In genomic region chr17:1554751-1555617, GRCh38 we compare ENCODE assay signal across 20 cellular contexts. TPM values are rescaled to one million over a fixed set of nuclear protein-coding genes. Genes with fewer than 3 reads are reported as not detected.
DNase-seq lines count a peak whose midpoint lies in the region; ATAC-seq and TF ChIP-seq lines count a peak whose summit lies in the region.
"Had no signal": no experiment of that assay in that cellular context is flagged by ENCODE, and none has a peak within 500 bp of the region (broad histone marks: within the 10 kb centered on the region; RNA-seq: fewer than 3 reads in every experiment).

No MANE protein-coding gene starts in this region.

- intact Hi-C loops in upper lobe of right lung (cut with DNase I) = no loop called here

- H3K27me3 Mint-ChIP-seq in neural progenitor cell (ENCODE audit: insufficient read depth, low read depth) = peaks cover 8% of the 10 kb centered on the region
- H3K27me3 Mint-ChIP-seq: activated T-helper 17 cell treated with anti-CD3 and anti-CD28 coated beads, Interleukin-2, amount 50 U/mL, for 72 hours; CD4-positive, alpha-beta T cell had no signal

- H2AFZ ChIP-seq in neural progenitor cell (replicated peaks) = no peak overlapping the region

- H3K4me3 ChIP-seq in neural progenitor cell = no peak overlapping the region
- no peak overlapping the region for H3K4me3 ChIP-seq in upper lobe of right lung
- H3K4me3 ChIP-seq: HAP-1, SJCRH30, uterus had no signal

- ATAC-seq in upper lobe of right lung = no peak
- no peak for ATAC-seq in HG03025 (IDR thresholded peaks at IDR 0.05; ENCODE audit: low FRiP score, unreplicated experiment)
- ATAC-seq: activated T-helper 17 cell treated with anti-CD3 and anti-CD28 coated beads, Interleukin-2, amount 50 U/mL, for 72 hours had no signal

- H3K36me3 ChIP-seq in neural progenitor cell (no peaks in the 10 kb centered on the region), upper lobe of right lung (peaks cover 39% of the 10 kb centered on the region)
- H3K36me3 ChIP-seq: SJCRH30, uterus had no signal

- peak overlapping the region; percentile 46 for H3K4me3 Mint-ChIP-seq in neural progenitor cell
- H3K4me3 Mint-ChIP-seq: activated T-helper 17 cell treated with anti-CD3 and anti-CD28 coated beads, Interleukin-2, amount 50 U/mL, for 72 hours; CD4-positive, alpha-beta T cell had no signal

- H3K27ac ChIP-seq in cingulate gyrus (ENCODE audit: low read depth, low read length) (peak overlapping the region; percentile 6), neural progenitor cell (no peak overlapping the region), upper lobe of right lung (peak overlapping the region; percentile 11)
- H3K27ac ChIP-seq: KMS-11, SJCRH30 had no signal

- H3K27ac Mint-ChIP-seq in neural progenitor cell = no peak overlapping the region
- H3K27ac Mint-ChIP-seq: CD4-positive, alpha-beta T cell had no signal

- H3K4me1 ChIP-seq in neural progenitor cell = peaks cover 18% of the 10 kb centered on the region
- peaks cover 49% of the 10 kb centered on the region for H3K4me1 ChIP-seq in upper lobe of right lung
- H3K4me1 ChIP-seq: HAP-1, SJCRH30 had no signal

- no peaks in the 10 kb centered on the region for H3K9me3 ChIP-seq in neural progenitor cell (ENCODE audit: low read depth)
- no peaks in the 10 kb centered on the region for H3K9me3 ChIP-seq in upper lobe of right lung
- H3K9me3 ChIP-seq: HAP-1, SJCRH30, uterus had no signal

- H3K27me3 ChIP-seq in neural progenitor cell (no peaks in the 10 kb centered on the region), upper lobe of right lung (no peaks in the 10 kb centered on the region)
- H3K27me3 ChIP-seq: SJCRH30, uterus had no signal

- peaks cover 21% of the 10 kb centered on the region for H3K36me3 Mint-ChIP-seq in neural progenitor cell

- no peak overlapping the region for H3K4me2 ChIP-seq in neural progenitor cell
- H3K4me2 ChIP-seq: KMS-11 had no signal

- peaks cover 74% of the 10 kb centered on the region for H4K20me1 ChIP-seq in neural progenitor cell (ENCODE audit: low read depth)

- peaks cover 38% of the 10 kb centered on the region for H3K4me1 Mint-ChIP-seq in neural progenitor cell

- no peaks in the 10 kb centered on the region for H3K9me3 Mint-ChIP-seq in neural progenitor cell
- H3K9me3 Mint-ChIP-seq: activated T-helper 17 cell treated with anti-CD3 and anti-CD28 coated beads, Interleukin-2, amount 50 U/mL, for 72 hours; CD4-positive, alpha-beta T cell; nephron had no signal

- peaks cover 38% of the 10 kb centered on the region for H3K79me2 ChIP-seq in neural progenitor cell (ENCODE audit: low read depth)

- TF ChIP-seq CTCF in neural progenitor cell (IDR thresholded peaks at IDR 0.05) (no peak), upper lobe of right lung (IDR thresholded peaks at IDR 0.05) (no peak)

- peaks cover 10% of the 10 kb centered on the region for H3F3A ChIP-seq in neural progenitor cell (ENCODE audit: low read depth)

- peak; percentile 98 for DNase-seq in NCI-H82 treated with DMSO at 0.1 percent for 48 hours (lab: John Stamatoyannopoulos, UW; ENCODE audit: unreplicated experiment)
- DNase-seq in neural progenitor cell (ENCODE audit: low spot score) = no peak
- DNase-seq in upper lobe of right lung = no peak
- no peak for DNase-seq in middle frontal gyrus (ENCODE audit: extremely low spot score, low spot score)
- no peak for DNase-seq in activated CD4-positive, CD25-positive, alpha-beta regulatory T cell (lab: John Stamatoyannopoulos, UW)
- DNase-seq: activated CD4-positive, alpha-beta T cell treated with anti-CD3 and anti-CD28 coated beads, Interleukin-2, amount 50 U/mL, for 48 hours; aorta; CD4-positive, alpha-beta T cell; NCI-H1105 treated with DMSO at 0.1 percent for 48 hours; NCI-H2227 treated with DMSO at 0.1 percent for 48 hours; retina; SJCRH30; stimulated activated CD4-positive, alpha-beta T cell treated with anti-CD3 and anti-CD28 coated beads, Interleukin-4, amount 100 ng/mL, for 1 hour; uterus had no signal

- no peak overlapping the region for H3K9ac ChIP-seq in neural progenitor cell
- H3K9ac ChIP-seq: KMS-11 had no signal

RNA-seq across cellular contexts. Expression of gene PITPNA, which starts 7.6 kb away (rescaled TPM):
- total RNA-seq in neural progenitor cell (ENCODE audit: low replicate concordance) (25.3 and 29.6 TPM in 2 replicates), upper lobe of right lung (81.9 TPM)

RNA-seq across cellular contexts. Expression of gene INPP5K, which starts 38.6 kb away (rescaled TPM):
- total RNA-seq in neural progenitor cell (ENCODE audit: low replicate concordance) = 11.7 and 20.9 TPM in 2 replicates
- 69.8 TPM for total RNA-seq in upper lobe of right lung
